In the genomic region with DNA sequence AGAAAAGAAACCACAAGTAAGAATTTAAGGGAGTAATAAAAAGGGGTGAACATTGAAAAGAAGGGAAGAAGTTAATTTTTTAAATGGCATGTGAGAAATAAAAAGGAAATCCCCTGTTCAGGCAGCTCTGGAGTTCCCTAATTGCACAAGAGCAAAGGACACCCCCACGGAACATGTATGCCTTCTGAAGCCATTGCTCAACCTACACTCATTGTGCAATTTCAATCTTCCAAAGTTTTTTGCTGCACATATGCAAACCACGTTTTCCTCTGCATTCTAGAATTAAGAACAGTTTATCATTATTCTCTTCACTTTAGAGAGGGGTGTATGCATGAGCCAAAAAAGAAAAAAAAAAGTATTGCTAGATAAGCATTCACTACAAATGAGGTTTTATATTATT, we compare ENCODE assay signal across 11 cellular contexts.
DNase-seq lines count a peak whose midpoint lies in the region; ATAC-seq, FAIRE-seq and TF ChIP-seq lines count a peak whose summit lies in the region.
"Had no signal": no experiment of that assay in that cellular context is flagged by ENCODE, and none has a peak within 500 bp of the region (broad histone marks: within the 10 kb centered on the region; RNA-seq: fewer than 3 reads in every experiment).

No MANE protein-coding gene starts in this region.

- no peak for FAIRE-seq in bronchial epithelial cell (lab: Jason Lieb, UNC)

- H3K27me3 ChIP-seq in bronchial epithelial cell (ENCODE audit: control insufficient read depth, insufficient read depth, low read length) (no peaks in the 10 kb centered on the region), uterus (no peaks in the 10 kb centered on the region)

- H3K4me3 ChIP-seq in bronchial epithelial cell (ENCODE audit: low read depth, low read length): no peak overlapping the region
- no peak overlapping the region for H3K4me3 ChIP-seq in lower leg skin (ENCODE audit: low read depth, poor library complexity, severe bottlenecking)
- H3K4me3 ChIP-seq in uterus: no peak overlapping the region

- DNase-seq in Right ventricle myocardium superior (no peak), cardiac septum (ENCODE audit: low spot score) (no peak), bronchial epithelial cell (ENCODE audit: low read depth) (peak; percentile 87), lower leg skin (ENCODE audit: low spot score in 2 of 2) (peak; percentile 65 to 78), uterus (peak; percentile 44 to 69), NCI-H2107 (lab: John Stamatoyannopoulos, UW) (no peak), posterior vena cava (ENCODE audit: low spot score) (no peak)
- DNase-seq: effector CD8-positive, alpha-beta T cell; SHP77 treated with DMSO at 0.1 percent for 48 hours; stimulated activated CD4-positive, alpha-beta T cell treated with anti-CD3 and anti-CD28 coated beads, Interleukin-4, amount 100 ng/mL, for 4 hours had no signal

- H3K36me3 ChIP-seq in bronchial epithelial cell (ENCODE audit: control insufficient read depth, insufficient read depth, low read length) (no peaks in the 10 kb centered on the region), uterus (no peaks in the 10 kb centered on the region)

- TF ChIP-seq POLR2A in lower leg skin (IDR thresholded peaks at IDR 0.05): no peak
- no peak for TF ChIP-seq POLR2A in uterus (IDR thresholded peaks at IDR 0.05)

- intact Hi-C loops in Right ventricle myocardium superior (cut with DNase I) (no loop called here), cardiac septum (cut with DNase I) (no loop called here), lower leg skin (cut with DNase I; ENCODE audit: low total_unique reads) (no loop called here), uterus (cut with DNase I; ENCODE audit: low total_unique reads) (no loop called here), posterior vena cava (cut with DNase I) (no loop called here)

- WGBS in lower leg skin, 2 donors: 24 to 38% methylated on average over 2 of the region's 2 CpGs

- TF ChIP-seq CTCF in bronchial epithelial cell (IDR thresholded peaks at IDR 0.05; ENCODE audit: insufficient read depth, low read length, severe bottlenecking): no peak
- TF ChIP-seq CTCF in lower leg skin (IDR thresholded peaks at IDR 0.05): no peak
- no peak for TF ChIP-seq CTCF in uterus (IDR thresholded peaks at IDR 0.05)

- no peaks in the 10 kb centered on the region for H3K9me3 ChIP-seq in uterus

- H3K4me1 ChIP-seq in uterus: peaks cover 0 to 4% of the 10 kb centered on the region in 2 donors

- ATAC-seq in Right ventricle myocardium superior (ENCODE audit: poor library complexity) (peak; percentile 91), HG02763 (IDR thresholded peaks at IDR 0.05; ENCODE audit: unreplicated experiment) (no peak)

- peak overlapping the region in 1 of 2 donors; percentile 62 for H3K27ac ChIP-seq in uterus

Comparison
In these comparisons a context has a peak if more than half of its experiments do, and no peak if none do; other contexts are left out.
1. DNase-seq: peak in bronchial epithelial cell (single experiment), lower leg skin (2 of 2) and uterus (2 of 2); none in Right ventricle myocardium superior (single experiment), cardiac septum (single experiment), NCI-H2107 (single experiment) and posterior vena cava (single experiment).